In genomic region chr2:59961733-59962132, GRCh38 we compare ENCODE assay signal across 21 cellular contexts.
DNase-seq lines count a peak whose midpoint lies in the region; ATAC-seq, FAIRE-seq and TF ChIP-seq lines count a peak whose summit lies in the region.
"Had no signal": no experiment of that assay in that cellular context is flagged by ENCODE, and none has a peak within 500 bp of the region (broad histone marks: within the 10 kb centered on the region; RNA-seq: fewer than 3 reads in every experiment).

No MANE protein-coding gene starts in this region.

- H3K27me3 ChIP-seq in GM23338 (ENCODE audit: insufficient read depth) (no peaks in the 10 kb centered on the region), small intestine (ENCODE audit: control insufficient read depth in 2 of 2, insufficient read depth in 2 of 2, low read length in 2 of 2) (no peaks in the 10 kb centered on the region)
- H3K27me3 ChIP-seq: BLaER1 treated with 17β-estradiol and CSF1 and Interleukin-3, amounts not matched to agents 10 nM and 100 nM had no signal

- FAIRE-seq in small intestine (lab: Jason Lieb, UNC), result no peak
- FAIRE-seq: G401.6, GM12891, HepG2 had no signal

- H3K27ac ChIP-seq in GM23338 (ENCODE audit: low read depth) (no peak overlapping the region), small intestine (ENCODE audit: low read depth in 1 of 2, low read length in 1 of 2) (no peak overlapping the region)
- H3K27ac ChIP-seq: BLaER1 treated with 17β-estradiol and CSF1 and Interleukin-3, amounts not matched to agents 10 nM and 100 nM had no signal

- H3K4me3 ChIP-seq in GM23338, result no peak overlapping the region
- H3K4me3 ChIP-seq in epithelial cell of esophagus (ENCODE audit: low read length), result no peak overlapping the region
- H3K4me3 ChIP-seq in small intestine (ENCODE audit: low read depth in 1 of 2, low read length in 2 of 2), result no peak overlapping the region
- H3K4me3 ChIP-seq: BLaER1 treated with 17β-estradiol and CSF1 and Interleukin-3, amounts not matched to agents 10 nM and 100 nM had no signal

- DNase-seq in GM23338 (ENCODE audit: low spot score), result no peak
- DNase-seq in epithelial cell of esophagus (ENCODE audit: low read depth), result peak; percentile 8
- DNase-seq in mesothelial cell of epicardium (ENCODE audit: low spot score in 2 of 2, unreplicated experiment in 2 of 2), result no peak
- DNase-seq in small intestine, result peak; percentile 32
- DNase-seq in stimulated activated effector memory CD8-positive, alpha-beta T cell treated with anti-CD3 and anti-CD28 coated beads, Interleukin-12 subunit alpha, Interleukin-12 subunit beta, amount 100 ng/mL, for 72 hours (ENCODE audit: low spot score in 2 of 2), result no peak
- DNase-seq in G401 (ENCODE audit: low spot score), result no peak
- DNase-seq: CD8-positive, alpha-beta memory T cell; COR-L47; DMS 273 treated with DMSO at 0.1 percent for 48 hours; DMS53; DND-41; EL; GOT3; H9 had no signal

- H3K79me2 ChIP-seq in GM23338 (replicated peaks; ENCODE audit: insufficient read depth), result no peaks in the 10 kb centered on the region

- no peaks in the 10 kb centered on the region for H3K36me3 ChIP-seq in GM23338 (ENCODE audit: insufficient read depth)
- H3K36me3 ChIP-seq in small intestine (ENCODE audit: control insufficient read depth in 2 of 2, insufficient read depth in 2 of 2, low read length in 2 of 2), result no peaks in the 10 kb centered on the region
- H3K36me3 ChIP-seq: BLaER1 treated with 17β-estradiol and CSF1 and Interleukin-3, amounts not matched to agents 10 nM and 100 nM had no signal

- peaks cover 28% of the 10 kb centered on the region for H3K4me1 Mint-ChIP-seq in GM23338
- H3K4me1 Mint-ChIP-seq in mesothelial cell of epicardium, result peaks cover 21% of the 10 kb centered on the region
- H3K4me1 Mint-ChIP-seq in stimulated activated effector memory CD8-positive, alpha-beta T cell treated with anti-CD3 and anti-CD28 coated beads, Interleukin-12 subunit alpha, Interleukin-12 subunit beta, amount 100 ng/mL, for 72 hours, result no peaks in the 10 kb centered on the region
- H3K4me1 Mint-ChIP-seq: CD8-positive, alpha-beta memory T cell had no signal

- H3K27ac Mint-ChIP-seq in GM23338, result no peak overlapping the region; the same call in 1 of the 2 replicates
- peak overlapping the region; percentile 77 for H3K27ac Mint-ChIP-seq in mesothelial cell of epicardium
- H3K27ac Mint-ChIP-seq in stimulated activated effector memory CD8-positive, alpha-beta T cell treated with anti-CD3 and anti-CD28 coated beads, Interleukin-12 subunit alpha, Interleukin-12 subunit beta, amount 100 ng/mL, for 72 hours, result no peak overlapping the region
- H3K27ac Mint-ChIP-seq: B cell; CD8-positive, alpha-beta memory T cell; H9; IgD-negative memory B cell had no signal

- 0 out of 2 replicates have a peak overlapping the region, but pooled peaks have one; percentile 3 for H3K4me2 ChIP-seq in GM23338
- H3K4me2 ChIP-seq: BLaER1 treated with 17β-estradiol and CSF1 and Interleukin-3, amounts not matched to agents 10 nM and 100 nM had no signal

- H3K9me3 Mint-ChIP-seq in GM23338, result no peaks in the 10 kb centered on the region
- H3K9me3 Mint-ChIP-seq in mesothelial cell of epicardium, result no peaks in the 10 kb centered on the region
- peaks cover 2% of the 10 kb centered on the region for H3K9me3 Mint-ChIP-seq in stimulated activated effector memory CD8-positive, alpha-beta T cell treated with anti-CD3 and anti-CD28 coated beads, Interleukin-12 subunit alpha, Interleukin-12 subunit beta, amount 100 ng/mL, for 72 hours
- H3K9me3 Mint-ChIP-seq: H9, IgD-negative memory B cell had no signal

- H3K9me3 ChIP-seq in small intestine (ENCODE audit: control insufficient read depth, low read depth), result no peaks in the 10 kb centered on the region
- H3K9me3 ChIP-seq: BLaER1 treated with 17β-estradiol and CSF1 and Interleukin-3, amounts not matched to agents 10 nM and 100 nM had no signal

- H3K9me2 ChIP-seq in GM23338 (ENCODE audit: insufficient read depth), result peaks cover 6% of the 10 kb centered on the region; the same call in 1 of the 2 replicates

- no peaks in the 10 kb centered on the region for H4K20me1 ChIP-seq in GM23338 (replicated peaks; ENCODE audit: insufficient read depth)
- H4K20me1 ChIP-seq: BLaER1 treated with 17β-estradiol and CSF1 and Interleukin-3, amounts not matched to agents 10 nM and 100 nM had no signal

- H3K4me3 Mint-ChIP-seq in GM23338 (no peak overlapping the region), mesothelial cell of epicardium (no peak overlapping the region)
- H3K4me3 Mint-ChIP-seq in stimulated activated effector memory CD8-positive, alpha-beta T cell treated with anti-CD3 and anti-CD28 coated beads, Interleukin-12 subunit alpha, Interleukin-12 subunit beta, amount 100 ng/mL, for 72 hours, result no peak overlapping the region
- H3K4me3 Mint-ChIP-seq: B cell; CD8-positive, alpha-beta memory T cell; H9; IgD-negative memory B cell had no signal

- H3F3A ChIP-seq in GM23338 (replicated peaks; ENCODE audit: low read depth), result no peaks in the 10 kb centered on the region

- no peak for ATAC-seq in GM23338
- ATAC-seq in stimulated activated effector memory CD8-positive, alpha-beta T cell treated with anti-CD3 and anti-CD28 coated beads, Interleukin-12 subunit alpha, Interleukin-12 subunit beta, amount 100 ng/mL, for 72 hours, result no peak
- ATAC-seq in GM18907 (IDR thresholded peaks at IDR 0.05; ENCODE audit: unreplicated experiment), result no peak
- ATAC-seq: HepG2 had no signal

- H2AFZ ChIP-seq in GM23338, result no peak overlapping the region

- H3K36me3 Mint-ChIP-seq in GM23338 (ENCODE audit: low read depth) (no peaks in the 10 kb centered on the region), mesothelial cell of epicardium (no peaks in the 10 kb centered on the region)
- no peaks in the 10 kb centered on the region for H3K36me3 Mint-ChIP-seq in stimulated activated effector memory CD8-positive, alpha-beta T cell treated with anti-CD3 and anti-CD28 coated beads, Interleukin-12 subunit alpha, Interleukin-12 subunit beta, amount 100 ng/mL, for 72 hours
- H3K36me3 Mint-ChIP-seq: CD8-positive, alpha-beta memory T cell; IgD-negative memory B cell had no signal

- H3K27me3 Mint-ChIP-seq in GM23338 (ENCODE audit: insufficient read depth, low read depth, poor library complexity), result peaks cover 2% of the 10 kb centered on the region
- H3K27me3 Mint-ChIP-seq in mesothelial cell of epicardium (ENCODE audit: low read depth), result no peaks in the 10 kb centered on the region
- H3K27me3 Mint-ChIP-seq: B cell; CD8-positive, alpha-beta memory T cell; IgD-negative memory B cell had no signal

- H3K4me1 ChIP-seq in GM23338 (ENCODE audit: insufficient read depth) (peaks cover 22% of the 10 kb centered on the region), small intestine (ENCODE audit: control insufficient read depth in 2 of 2, insufficient read depth in 1 of 2, low read depth in 1 of 2, low read length in 1 of 2) (no peaks in the 10 kb centered on the region)
- H3K4me1 ChIP-seq: BLaER1 treated with 17β-estradiol and CSF1 and Interleukin-3, amounts not matched to agents 10 nM and 100 nM had no signal

- TF ChIP-seq CTCF in GM23338 (conservative IDR thresholded peaks at IDR 0.05; ENCODE audit: low read depth in 2 of 2) (no peak), epithelial cell of esophagus (IDR thresholded peaks at IDR 0.05; ENCODE audit: insufficient read depth, low read depth, low read length, missing control alignments) (no peak), mesothelial cell of epicardium (IDR thresholded peaks at IDR 0.05; ENCODE audit: unreplicated experiment) (no peak)

- 21 to 62% (median 38%) methylated on average over 2 of the region's 2 CpGs for WGBS in small intestine, 3 donors

- in situ Hi-C loops in G401 (cut with HindIII; ENCODE audit: low sequenced_read_pairs), result no loop called here

TF ChIP-seq in GM23338, 12 proteins besides CTCF, POLR2A, EP300 and RAD21 (continues in another document):
- TF ChIP-seq CREB1 (CRISPR knock-in tag; IDR thresholded peaks at IDR 0.05; ENCODE audit: low read depth) (no peak), STAT1 (IDR thresholded peaks at IDR 0.05; ENCODE audit: unreplicated experiment) (no peak), ETS1 (IDR thresholded peaks at IDR 0.05) (no peak), EZH2 (IDR thresholded peaks at IDR 0.05; ENCODE audit: low read depth, unreplicated experiment) (no peak), ZNF114 (CRISPR knock-in tag; IDR thresholded peaks at IDR 0.05) (no peak)

Comparison
In these comparisons a context has a peak if more than half of its experiments do, and no peak if none do; other contexts are left out.
1. DNase-seq: peak in epithelial cell of esophagus (single experiment) and small intestine (single experiment); none in GM23338 (single experiment), mesothelial cell of epicardium (0 of 2), stimulated activated effector memory CD8-positive, alpha-beta T cell treated with anti-CD3 and anti-CD28 coated beads, Interleukin-12 subunit alpha, Interleukin-12 subunit beta, amount 100 ng/mL, for 72 hours (0 of 2) and G401 (single experiment).